19 cellular contexts compared by ENCODE assay signal in the genomic region with DNA sequence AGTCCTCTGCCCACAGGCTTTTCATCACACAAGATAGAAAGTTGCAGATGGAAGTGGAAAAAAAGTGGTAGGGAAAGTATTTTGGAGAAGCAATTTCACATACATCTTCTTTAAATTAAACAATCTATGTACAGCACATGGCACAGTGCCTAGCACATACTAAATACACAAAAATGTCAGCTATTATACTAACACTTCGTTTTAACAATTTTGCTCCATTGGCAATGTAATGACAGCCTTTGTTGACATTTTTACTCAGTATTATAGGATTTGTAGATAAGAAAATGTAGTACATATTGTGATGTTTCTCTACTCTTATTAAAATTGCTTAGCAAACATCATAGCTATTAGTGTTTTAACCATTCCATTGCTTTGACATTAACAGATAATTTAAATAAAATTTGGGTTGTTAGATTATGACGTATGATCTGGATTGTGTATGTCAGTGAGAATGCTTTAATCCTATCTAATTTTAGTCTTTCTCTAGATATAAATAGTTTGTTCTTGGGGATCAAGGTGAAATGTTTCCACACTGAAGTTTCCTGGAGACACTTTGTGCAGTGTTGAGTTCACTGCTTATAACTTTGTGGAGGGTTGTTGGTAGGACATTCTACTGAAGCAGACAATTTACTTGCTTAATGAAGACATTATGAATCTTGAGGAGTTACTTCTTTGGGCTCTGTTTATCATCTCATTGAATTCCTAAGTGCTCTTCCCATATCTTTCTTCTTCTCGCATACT.
DNase-seq lines count a peak whose midpoint lies in the region; ATAC-seq and TF ChIP-seq lines count a peak whose summit lies in the region.
"Had no signal": no experiment of that assay in that cellular context is flagged by ENCODE, and none has a peak within 500 bp of the region (broad histone marks: within the 10 kb centered on the region; RNA-seq: fewer than 3 reads in every experiment).

No MANE protein-coding gene starts in this region.

- peaks cover under 1% of the 10 kb centered on the region for H3K4me1 ChIP-seq in right cardiac atrium (ENCODE audit: control insufficient read depth, insufficient read depth, low read length)
- peaks cover 3% of the 10 kb centered on the region for H3K4me1 ChIP-seq in IMR-90 (ENCODE audit: control insufficient read depth, insufficient read depth, low read length)
- H3K4me1 ChIP-seq in PC-3 (ENCODE audit: insufficient read depth, low read length), result peaks cover 11% of the 10 kb centered on the region
- peaks cover 25 to 44% of the 10 kb centered on the region in 2 donors for H3K4me1 ChIP-seq in gastrocnemius medialis
- no peaks in the 10 kb centered on the region for H3K4me1 ChIP-seq in sigmoid colon
- H3K4me1 ChIP-seq: BLaER1 had no signal

- no peak for TF ChIP-seq RAD21 in IMR-90 (IDR thresholded peaks at IDR 0.05; ENCODE audit: low read length)

- H4K5ac ChIP-seq in IMR-90 (ENCODE audit: low read depth, low read length), result no peak overlapping the region

- H3K27me3 ChIP-seq in right cardiac atrium (ENCODE audit: control insufficient read depth, insufficient read depth) (no peaks in the 10 kb centered on the region), IMR-90 (ENCODE audit: control insufficient read depth, insufficient read depth, low read length) (no peaks in the 10 kb centered on the region), PC-3 (ENCODE audit: low read length) (no peaks in the 10 kb centered on the region), gastrocnemius medialis (no peaks in the 10 kb centered on the region), sigmoid colon (no peaks in the 10 kb centered on the region)
- H3K27me3 ChIP-seq: BLaER1 had no signal

- H3K18ac ChIP-seq in IMR-90 (ENCODE audit: low read depth, low read length), result no peak overlapping the region

- no peaks in the 10 kb centered on the region; the same call in 1 of the 2 replicates for H3K9me2 ChIP-seq in PC-3 (replicated peaks; ENCODE audit: low read length)

- no peaks in the 10 kb centered on the region for H3K9me1 ChIP-seq in IMR-90 (ENCODE audit: insufficient read depth, low read length)

- in situ Hi-C loops in IMR-90 (cut with MboI; ENCODE audit: low sequenced_read_pairs), result no loop called here
- in situ Hi-C loops in gastrocnemius medialis (cut with MboI; ENCODE audit: low sequenced_read_pairs in 4 of 4), result no loop called here

- H3K27ac ChIP-seq in right cardiac atrium (ENCODE audit: low read length), result no peak overlapping the region
- H3K27ac ChIP-seq in IMR-90 (ENCODE audit: insufficient read depth, low read length), result no peak overlapping the region
- H3K27ac ChIP-seq in PC-3 (ENCODE audit: low read length), result no peak overlapping the region
- peak overlapping the region; percentile 76 to 87 (median 78) for H3K27ac ChIP-seq in gastrocnemius medialis
- H3K27ac ChIP-seq in sigmoid colon, result no peak overlapping the region
- H3K27ac ChIP-seq: BLaER1, GM23248 had no signal

- TF ChIP-seq EP300 in sigmoid colon (IDR thresholded peaks at IDR 0.05), result no peak

- dilution Hi-C loops in IMR-90 (cut with HindIII; ENCODE audit: low sequenced_read_pairs, unreplicated experiment), result no loop called here

- intact Hi-C loops in left ventricle myocardium superior (cut with micrococcal nuclease), result no loop called here
- intact Hi-C loops in right cardiac atrium (cut with DNase I), result no loop called here
- intact Hi-C loops in IMR-90 (cut with micrococcal nuclease), result no loop called here
- intact Hi-C loops in PC-3 (cut with micrococcal nuclease), result no loop called here
- intact Hi-C loops in gastrocnemius medialis (cut with DNase I; ENCODE audit: low total_unique reads), result loop anchor here (1.0 kb wide), 1 partner anchor 17 kb away; no protein-coding TSS in a partner anchor
- intact Hi-C loops in sigmoid colon (cut with DNase I), result no loop called here

- no peak overlapping the region for H3K14ac ChIP-seq in IMR-90 (replicated peaks; ENCODE audit: low read depth, low read length)

- no peaks in the 10 kb centered on the region for H3F3A ChIP-seq in PC-3 (ENCODE audit: low read length, unreplicated experiment)

- no peaks in the 10 kb centered on the region for H3K9me3 ChIP-seq in right cardiac atrium (ENCODE audit: control insufficient read depth, low read length)
- no peaks in the 10 kb centered on the region for H3K9me3 ChIP-seq in IMR-90 (ENCODE audit: control insufficient read depth, insufficient read depth, low read length)
- H3K9me3 ChIP-seq in PC-3 (ENCODE audit: low read length), result no peaks in the 10 kb centered on the region
- H3K9me3 ChIP-seq in gastrocnemius medialis, result no peaks in the 10 kb centered on the region
- no peaks in the 10 kb centered on the region for H3K9me3 ChIP-seq in sigmoid colon
- H3K9me3 ChIP-seq: BLaER1 had no signal

- H4K91ac ChIP-seq in IMR-90 (ENCODE audit: insufficient read depth, low read depth, low read length), result no peak overlapping the region

- no peak overlapping the region for H2AK5ac ChIP-seq in IMR-90 (ENCODE audit: low read depth, low read length)

- H2AFZ ChIP-seq in IMR-90 (replicated peaks; ENCODE audit: low read length, poor library complexity) (no peak overlapping the region), PC-3 (ENCODE audit: low read length) (no peak overlapping the region)
- H2AFZ ChIP-seq: GM23248 had no signal

- no peak overlapping the region for H3K23ac ChIP-seq in IMR-90 (ENCODE audit: low read depth, low read length)

- no peak overlapping the region for H2BK5ac ChIP-seq in IMR-90 (ENCODE audit: low read depth, low read length, poor library complexity, severe bottlenecking)

- TF ChIP-seq CTCF in IMR-90 (conservative IDR thresholded peaks at IDR 0.05; ENCODE audit: low read depth, low read length) (no peak), PC-3 (conservative IDR thresholded peaks at IDR 0.05; ENCODE audit: low read depth, low read length) (no peak), gastrocnemius medialis (IDR thresholded peaks at IDR 0.05 in 4 of 5, conservative IDR thresholded peaks at IDR 0.05 in 1 of 5) (no peak), sigmoid colon (IDR thresholded peaks at IDR 0.05) (no peak)

- no peak overlapping the region for H3K56ac ChIP-seq in IMR-90 (ENCODE audit: extremely low read depth, insufficient read depth, low read length)

- H2BK120ac ChIP-seq in IMR-90 (ENCODE audit: low read depth, low read length), result no peak overlapping the region

- POLR2A ChIA-PET in IMR-90 (lab: Charles Lee; ENCODE audit: unreplicated experiment), result no interaction called here
- POLR2A ChIA-PET in PC-3 (lab: Charles Lee; ENCODE audit: unreplicated experiment), result no interaction called here

- H3K4me3 ChIP-seq in right cardiac atrium (ENCODE audit: low read length) (no peak overlapping the region), IMR-90 (ENCODE audit: insufficient read depth, low read depth, low read length) (no peak overlapping the region), PC-3 (ENCODE audit: low read length) (no peak overlapping the region), gastrocnemius medialis (no peak overlapping the region), sigmoid colon (no peak overlapping the region)
- H3K4me3 ChIP-seq: BLaER1, GM12878, GM23248 had no signal

- no peak overlapping the region for H4K8ac ChIP-seq in IMR-90 (ENCODE audit: low read depth in 2 of 2, low read length in 2 of 2)

- H2AK9ac ChIP-seq in IMR-90 (replicated peaks; ENCODE audit: low read depth, low read length, poor library complexity), result no peak overlapping the region

- H2BK20ac ChIP-seq in IMR-90 (ENCODE audit: low read depth, low read length), result no peak overlapping the region

- DNase-seq in left ventricle myocardium superior, result no peak
- no peak for DNase-seq in right cardiac atrium
- DNase-seq in IMR-90, result peak; percentile 19
- peak; percentile 58 for DNase-seq in PC-3
- DNase-seq in gastrocnemius medialis, result no peak
- no peak for DNase-seq in sigmoid colon
- DNase-seq in C1 segment of cervical spinal cord (lab: John Stamatoyannopoulos, UW), result no peak
- DNase-seq: CD4-positive, alpha-beta T cell; CD8-positive, alpha-beta memory T cell; DMS 273 treated with DMSO at 0.1 percent for 48 hours; DMS79; EL; GDM1; GM23248; H7; HCEC 1CT had no signal

- ATAC-seq in left ventricle myocardium superior (peak; percentile 67), right cardiac atrium (no peak), IMR-90 (ENCODE audit: low read depth) (peak; percentile 44), PC-3 (peak; percentile 42), gastrocnemius medialis (peak; percentile 53 to 64), HG03521 (IDR thresholded peaks at IDR 0.05; ENCODE audit: unreplicated experiment) (no peak)
- ATAC-seq: GM12878 had no signal

- no peak overlapping the region for H3K4ac ChIP-seq in IMR-90 (ENCODE audit: low read depth, low read length)

- H3K4me2 ChIP-seq in IMR-90 (ENCODE audit: low read depth, low read length) (no peak overlapping the region), PC-3 (ENCODE audit: low read length) (no peak overlapping the region)
- H3K4me2 ChIP-seq: BLaER1 had no signal

- H3K79me2 ChIP-seq in PC-3 (ENCODE audit: low read length), result no peaks in the 10 kb centered on the region

- no peaks in the 10 kb centered on the region for H4K20me1 ChIP-seq in IMR-90 (ENCODE audit: insufficient read depth, low read length)
- H4K20me1 ChIP-seq in PC-3 (ENCODE audit: low read length), result no peaks in the 10 kb centered on the region
- H4K20me1 ChIP-seq: BLaER1 had no signal

- H3K79me1 ChIP-seq in IMR-90 (ENCODE audit: low read depth in 1 of 2, low read length in 2 of 2), result no peaks in the 10 kb centered on the region

- no TSS peak for BruUV-seq in IMR-90 (replicated peaks; lab: Mats Ljungman, UMichigan)
- no TSS peak for BruUV-seq in PC-3 (replicated peaks; lab: Mats Ljungman, UMichigan)

- TF ChIP-seq POLR2A in IMR-90 (IDR thresholded peaks at IDR 0.05; ENCODE audit: low read depth, low read length) (no peak), gastrocnemius medialis (IDR thresholded peaks at IDR 0.05) (no peak), sigmoid colon (IDR thresholded peaks at IDR 0.05) (no peak)

- H3K36me3 ChIP-seq in IMR-90 (ENCODE audit: control insufficient read depth, insufficient read depth, low read length), result no peaks in the 10 kb centered on the region
- H3K36me3 ChIP-seq in PC-3 (ENCODE audit: low read depth, low read length), result no peaks in the 10 kb centered on the region
- no peaks in the 10 kb centered on the region for H3K36me3 ChIP-seq in gastrocnemius medialis
- H3K36me3 ChIP-seq in sigmoid colon, result no peaks in the 10 kb centered on the region
- H3K36me3 ChIP-seq: BLaER1 had no signal

- no peak overlapping the region for H2BK15ac ChIP-seq in IMR-90 (ENCODE audit: low read depth, low read length)

- H3K9ac ChIP-seq in IMR-90 (ENCODE audit: low read depth, low read length) (no peak overlapping the region), PC-3 (ENCODE audit: low read length) (no peak overlapping the region)
- H3K9ac ChIP-seq: BLaER1, GM23248 had no signal

- 59% methylated on average over 3 of the region's 3 CpGs for WGBS in right cardiac atrium
- no CpG with 5 or more reads among the region's 3 CpGs for WGBS in IMR-90 (ENCODE audit: extremely low coverage in 2 of 2, insufficient read length in 1 of 2), 2 experiments
- 64 to 77% methylated on average over 3 of the region's 3 CpGs for WGBS in sigmoid colon, 2 donors

- CTCF ChIA-PET in IMR-90 (lab: Yijun Ruan, JAX), result no interaction called here
- CTCF ChIA-PET in PC-3 (lab: Charles Lee), result no interaction called here

TF ChIP-seq in IMR-90, 13 proteins besides CTCF, POLR2A, EP300 and RAD21 (continues in another document):
- TF ChIP-seq BHLHE40 (IDR thresholded peaks at IDR 0.05; ENCODE audit: low read depth, low read length), result no peak
- TF ChIP-seq SMC3 (IDR thresholded peaks at IDR 0.05; ENCODE audit: low read depth, low read length), result no peak
- TF ChIP-seq MAFK (IDR thresholded peaks at IDR 0.05; ENCODE audit: low read depth, low read length), result no peak

Comparison
In these comparisons a context has a peak if more than half of its experiments do, and no peak if none do; other contexts are left out.
1. ATAC-seq: peak in left ventricle myocardium superior (single experiment), IMR-90 (single experiment), PC-3 (single experiment) and gastrocnemius medialis (2 of 2); none in right cardiac atrium (0 of 2) and HG03521 (single experiment).
2. DNase-seq: peak in IMR-90 (single experiment) and PC-3 (single experiment); none in left ventricle myocardium superior (single experiment), right cardiac atrium (0 of 3), gastrocnemius medialis (0 of 2), sigmoid colon (single experiment) and C1 segment of cervical spinal cord (0 of 14).
3. H3K27ac ChIP-seq: peak in gastrocnemius medialis (4 of 4); none in right cardiac atrium (single experiment), IMR-90 (single experiment), PC-3 (single experiment) and sigmoid colon (0 of 4).